Comparison of ENCODE assay signal across 8 cellular contexts in genomic region chr17:79834575-79835469, GRCh38. TPM values are rescaled to one million over a fixed set of nuclear protein-coding genes. Genes with fewer than 3 reads are reported as not detected.
DNase-seq lines count a peak whose midpoint lies in the region; ATAC-seq and TF ChIP-seq lines count a peak whose summit lies in the region.

No MANE protein-coding gene starts in this region.

- no peak overlapping the region for H3K4me3 ChIP-seq in epithelial cell of esophagus (ENCODE audit: low read length)
- no peak overlapping the region for H3K4me3 ChIP-seq in smooth muscle cell

- TF ChIP-seq CTCF in RWPE1 (conservative IDR thresholded peaks at IDR 0.05; ENCODE audit: low read depth) (peak; percentile 77), epithelial cell of esophagus (IDR thresholded peaks at IDR 0.05; ENCODE audit: insufficient read depth, low read depth, low read length, missing control alignments) (peak; percentile 55), smooth muscle cell (IDR thresholded peaks at IDR 0.05; ENCODE audit: borderline replicate concordance, insufficient read depth, poor library complexity, severe bottlenecking) (peak; percentile 90)

- POLR2A ChIA-PET in RWPE1 (lab: Yijun Ruan, JAX; ENCODE audit: low non-redundant PET): no interaction called here

- H2AFZ ChIP-seq in smooth muscle cell (ENCODE audit: low read depth): no peak overlapping the region

- H3K36me3 ChIP-seq in smooth muscle cell (ENCODE audit: low read depth): no peaks in the 10 kb centered on the region

- H3K27ac ChIP-seq in RWPE1: peak overlapping the region; percentile 97; the same call in 1 of the 2 replicates
- no peak overlapping the region for H3K27ac ChIP-seq in smooth muscle cell (ENCODE audit: low read depth)

- CTCF ChIA-PET in RWPE1 (lab: Yijun Ruan, JAX): interaction anchor here (0.6 to 2.0 kb wide), 14 partner anchors 10 to 193 kb away, joined by 3 to 14 read pairs (median 5); no protein-coding TSS in a partner anchor

- no peak overlapping the region for H3K9ac ChIP-seq in smooth muscle cell (ENCODE audit: low read depth)

- 52% methylated on average over 53 of the region's 61 CpGs for WGBS in smooth muscle cell (ENCODE audit: low lambda C conversion rate)

- H3K79me2 ChIP-seq in smooth muscle cell (ENCODE audit: low read depth): peaks cover 26% of the 10 kb centered on the region

- DNase-seq in NCI-H345 (lab: John Stamatoyannopoulos, UW): peak; percentile 16
- DNase-seq in NCI-H345 treated with DMSO at 0.1 percent for 48 hours (lab: John Stamatoyannopoulos, UW; ENCODE audit: unreplicated experiment): no peak
- no peak for DNase-seq in RWPE1 (ENCODE audit: low spot score)
- no peak for DNase-seq in epithelial cell of esophagus (ENCODE audit: low read depth)
- DNase-seq in smooth muscle cell (lab: John Stamatoyannopoulos, UW; ENCODE audit: unreplicated experiment): peak; percentile 11
- no peak for DNase-seq in amniotic stem cell (lab: John Stamatoyannopoulos, UW)
- DNase-seq in NK-92 (lab: John Stamatoyannopoulos, UW; ENCODE audit: unreplicated experiment): no peak

- peaks cover 64% of the 10 kb centered on the region for H4K20me1 ChIP-seq in smooth muscle cell (ENCODE audit: low read depth)

- peaks cover 51% of the 10 kb centered on the region for H3K4me1 ChIP-seq in smooth muscle cell (ENCODE audit: low read depth)

- H3F3A ChIP-seq in smooth muscle cell (ENCODE audit: low read depth): peaks cover 10% of the 10 kb centered on the region

- no peak overlapping the region for H3K4me2 ChIP-seq in smooth muscle cell

- peaks cover 5% of the 10 kb centered on the region for H3K27me3 ChIP-seq in smooth muscle cell (ENCODE audit: low read depth)

- H3K9me3 ChIP-seq in smooth muscle cell (replicated peaks; ENCODE audit: low read depth): no peaks in the 10 kb centered on the region

- ATAC-seq in HG03280 (IDR thresholded peaks at IDR 0.05; ENCODE audit: unreplicated experiment): no peak

RNA-seq across cellular contexts. Expression of gene CBX4, which starts 4.4 kb away (rescaled TPM):
- total RNA-seq in smooth muscle cell: 17.3 and 17.4 TPM in 2 replicates
- 44.6 and 47.2 TPM in 2 replicates for polyA plus RNA-seq in smooth muscle cell

RNA-seq across cellular contexts. Expression of gene CBX8, which starts 37.9 kb away (rescaled TPM):
- 1.9 and 2.6 TPM in 2 replicates for total RNA-seq in smooth muscle cell
- polyA plus RNA-seq in smooth muscle cell: 4.3 and 9.0 TPM in 2 replicates

RNA-seq across cellular contexts. Expression of gene CBX2, which starts 56.9 kb away (rescaled TPM):
- total RNA-seq in smooth muscle cell: 4.0 and 7.3 TPM in 2 replicates
- polyA plus RNA-seq in smooth muscle cell: 10.1 and 11.0 TPM in 2 replicates

Comparison
In these comparisons a context has a peak if more than half of its experiments do, and no peak if none do; other contexts are left out.
1. DNase-seq: peak in NCI-H345 (single experiment) and smooth muscle cell (single experiment); none in NCI-H345 treated with DMSO at 0.1 percent for 48 hours (single experiment), RWPE1 (single experiment), epithelial cell of esophagus (single experiment), amniotic stem cell (single experiment) and NK-92 (single experiment).
2. Peak in every context shown above with its lines, with median percentiles within 50 percentile points of each other: CTCF ChIP-seq.